In genomic region chr7:30548762-30549344, GRCh38 we compare ENCODE assay signal across 9 cellular contexts. TPM values are rescaled to one million over a fixed set of nuclear protein-coding genes. Genes with fewer than 3 reads are reported as not detected.
DNase-seq lines count a peak whose midpoint lies in the region; ATAC-seq, FAIRE-seq and TF ChIP-seq lines count a peak whose summit lies in the region.
"Had no signal": no experiment of that assay in that cellular context is flagged by ENCODE, and none has a peak within 500 bp of the region (broad histone marks: within the 10 kb centered on the region; RNA-seq: fewer than 3 reads in every experiment).

No MANE protein-coding gene starts in this region.

- H3K4me3 ChIP-seq in Caco-2 (ENCODE audit: low read depth, low read length) (no peak overlapping the region), SU-DHL-6 (ENCODE audit: insufficient read depth, low read length, poor library complexity, severe bottlenecking) (no peak overlapping the region)

- no peaks in the 10 kb centered on the region for H3K36me3 ChIP-seq in Caco-2 (ENCODE audit: control insufficient read depth, insufficient read depth, low read length)
- H3K36me3 ChIP-seq in SU-DHL-6 (ENCODE audit: low read length): no peaks in the 10 kb centered on the region

- no peak overlapping the region for H3K27ac Mint-ChIP-seq in Caco-2 (ENCODE audit: unreplicated experiment)
- H3K27ac Mint-ChIP-seq: T-helper 1 cell treated with Interleukin-12 subunit alpha and Interleukin-12 subunit beta and Interleukin-4 antibody, amounts not matched to agents 30 μg/mL and 1 μg/mL, for 36 hours had no signal

- H2AFZ ChIP-seq in SU-DHL-6 (ENCODE audit: low read depth, low read length, severe bottlenecking): no peak overlapping the region

- peaks cover 4% of the 10 kb centered on the region for H3K27me3 Mint-ChIP-seq in Caco-2 (ENCODE audit: insufficient read depth, unreplicated experiment)

- peak; percentile 70 to 76 for DNase-seq in Caco-2
- peak; percentile 81 for DNase-seq in NCI-H1092 treated with DMSO at 0.1 percent for 48 hours (lab: John Stamatoyannopoulos, UW)
- peak; percentile 10 for DNase-seq in central memory CD4-positive, alpha-beta T cell
- DNase-seq in stimulated activated CD4-positive, alpha-beta T cell treated with anti-CD3 and anti-CD28 coated beads, Interleukin-2, amount 100 ng/mL, for 24 hours: peak; percentile 48

- FAIRE-seq in islet of Langerhans (lab: Jason Lieb, UNC): peak; percentile 45

- H3K9me3 ChIP-seq in Caco-2 (no peaks in the 10 kb centered on the region), SU-DHL-6 (ENCODE audit: insufficient read depth, low read length) (no peaks in the 10 kb centered on the region)

- peaks cover 9% of the 10 kb centered on the region for H3K4me1 ChIP-seq in Caco-2

- no peak overlapping the region for H3K4me2 ChIP-seq in SU-DHL-6 (ENCODE audit: low read depth, low read length, poor library complexity, severe bottlenecking)

- POLR2A ChIA-PET in Caco-2 (lab: Charles Lee): no interaction called here

- H3K36me3 Mint-ChIP-seq in Caco-2 (ENCODE audit: insufficient read depth, unreplicated experiment): no peaks in the 10 kb centered on the region

- H3K4me1 Mint-ChIP-seq in Caco-2 (ENCODE audit: low read depth, unreplicated experiment): peaks cover 12% of the 10 kb centered on the region

- no peaks in the 10 kb centered on the region for H3F3A ChIP-seq in SU-DHL-6 (ENCODE audit: insufficient read depth)

- peak; percentile 76 to 88 for TF ChIP-seq CTCF in Caco-2 (IDR thresholded peaks at IDR 0.05; ENCODE audit: insufficient read depth in 1 of 2, low read depth in 1 of 2, low read length in 1 of 2, severe bottlenecking in 1 of 2, unreplicated experiment in 1 of 2)
- peak; percentile 80 for TF ChIP-seq CTCF in SU-DHL-6 (IDR thresholded peaks at IDR 0.05; ENCODE audit: insufficient read depth, low read length, poor library complexity, severe bottlenecking)

- H4K20me1 ChIP-seq in SU-DHL-6 (ENCODE audit: low read depth, low read length): no peaks in the 10 kb centered on the region

- peaks cover 9% of the 10 kb centered on the region for H3K9me3 Mint-ChIP-seq in Caco-2 (ENCODE audit: unreplicated experiment)
- H3K9me3 Mint-ChIP-seq: T-helper 1 cell treated with Interleukin-12 subunit alpha and Interleukin-12 subunit beta and Interleukin-4 antibody, amounts not matched to agents 30 μg/mL and 1 μg/mL, for 36 hours had no signal

- H3K4me3 Mint-ChIP-seq in Caco-2 (ENCODE audit: unreplicated experiment): no peak overlapping the region
- H3K4me3 Mint-ChIP-seq: T-helper 1 cell treated with Interleukin-12 subunit alpha and Interleukin-12 subunit beta and Interleukin-4 antibody, amounts not matched to agents 30 μg/mL and 1 μg/mL, for 36 hours had no signal

- intact Hi-C loops in Caco-2 (cut with micrococcal nuclease; ENCODE audit: unreplicated experiment): loop anchor here (1.0 kb wide), 3 partner anchors 15 to 191 kb away; no protein-coding TSS in a partner anchor

- H3K27me3 ChIP-seq in Caco-2 (replicated peaks; ENCODE audit: control insufficient read depth, insufficient read depth, low read length) (no peaks in the 10 kb centered on the region), SU-DHL-6 (ENCODE audit: low read length) (no peaks in the 10 kb centered on the region)

- no peak overlapping the region for H3K27ac ChIP-seq in SU-DHL-6 (ENCODE audit: low read depth, low read length)

- CTCF ChIA-PET in Caco-2 (lab: Charles Lee): interaction anchor here (1.0 to 2.8 kb wide), 2 partner anchors 15 to 385 kb away, joined by 3 to 14 read pairs; no protein-coding TSS in a partner anchor

- no peak overlapping the region for H3K9ac ChIP-seq in SU-DHL-6 (ENCODE audit: low read length)

- BruUV-seq in Caco-2 (replicated peaks; lab: Mats Ljungman, UMichigan): no TSS peak

- no peaks in the 10 kb centered on the region for H3K79me2 ChIP-seq in SU-DHL-6 (ENCODE audit: insufficient read depth, low read length)

- ATAC-seq in GM21619 (IDR thresholded peaks at IDR 0.05; ENCODE audit: unreplicated experiment) (peak; percentile 62), HG02870 (IDR thresholded peaks at IDR 0.05; ENCODE audit: unreplicated experiment) (no peak)

- H3K9me2 ChIP-seq in SU-DHL-6 (replicated peaks; ENCODE audit: insufficient read depth, low read length): no peaks in the 10 kb centered on the region

RNA-seq across cellular contexts. Expression of gene GGCT, which starts 44.2 kb away (rescaled TPM):
- total RNA-seq in Caco-2 (2022): 75.2 and 78.7 TPM in 2 replicates

RNA-seq across cellular contexts. Expression of gene GARS1, which starts 45.8 kb away (rescaled TPM):
- total RNA-seq in Caco-2 (2022): 380 and 394 TPM in 2 replicates

Comparison
In these comparisons a context has a peak if more than half of its experiments do, and no peak if none do; other contexts are left out.
1. DNase-seq: peak in every context shown above with its lines; median percentile 81 in NCI-H1092 treated with DMSO at 0.1 percent for 48 hours; 73 in Caco-2; 48 in stimulated activated CD4-positive, alpha-beta T cell treated with anti-CD3 and anti-CD28 coated beads, Interleukin-2, amount 100 ng/mL, for 24 hours; 10 in central memory CD4-positive, alpha-beta T cell.